ENCODE assay signal across 12 cellular contexts in the genomic region with DNA sequence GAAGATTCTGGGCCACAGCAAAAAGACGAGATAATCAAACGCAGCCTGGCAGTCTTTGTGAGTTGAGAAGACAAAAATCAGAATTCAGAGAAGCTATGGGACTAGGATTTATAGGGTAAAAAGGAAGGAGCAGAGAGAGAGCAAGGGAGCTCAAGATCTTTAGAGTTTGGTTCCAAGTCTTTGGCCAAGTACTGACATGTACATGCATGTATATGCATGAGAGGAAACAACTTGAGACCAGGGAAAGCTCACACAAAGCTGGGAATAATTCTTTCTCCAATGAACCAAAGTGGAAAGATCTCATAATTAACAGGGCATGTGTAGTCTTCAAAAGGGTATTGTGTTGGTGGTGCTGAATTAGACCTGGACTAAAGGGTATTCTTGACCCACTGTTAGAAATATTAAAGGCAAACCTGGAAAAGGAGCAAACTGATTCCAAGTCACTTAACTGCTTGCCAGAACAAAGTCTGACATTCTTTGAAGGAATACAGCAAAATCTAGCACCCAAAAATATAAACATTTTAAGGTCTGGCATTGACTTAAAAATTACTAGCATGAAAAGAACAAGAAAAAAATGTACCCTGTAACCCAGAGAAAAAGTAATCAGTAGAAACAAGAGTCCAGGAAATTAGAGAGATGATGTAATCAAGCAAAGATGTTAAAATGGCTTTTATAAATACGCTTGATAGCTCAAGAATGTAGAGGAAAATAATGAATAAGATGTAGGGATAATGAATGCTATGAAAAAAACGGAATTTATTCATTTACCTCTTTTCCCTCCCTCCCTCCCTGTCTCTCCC.
DNase-seq lines count a peak whose midpoint lies in the region; ATAC-seq, FAIRE-seq and TF ChIP-seq lines count a peak whose summit lies in the region.
"Had no signal": no experiment of that assay in that cellular context is flagged by ENCODE, and none has a peak within 500 bp of the region (broad histone marks: within the 10 kb centered on the region; RNA-seq: fewer than 3 reads in every experiment).

No MANE protein-coding gene starts in this region.

- intact Hi-C loops in K562 (cut with micrococcal nuclease) = no loop called here

- no peak for TF ChIP-seq POLR2A in K562 (conservative IDR thresholded peaks at IDR 0.05)

- H3K4me3 ChIP-seq in K562 = no peak overlapping the region
- no peak overlapping the region for H3K4me3 ChIP-seq in smooth muscle cell

- in situ Hi-C loops in K562 (cut with MboI) = no loop called here

- CTCF ChIA-PET in K562 (lab: Yijun Ruan, JAX; ENCODE audit: low intra/inter-chr PET ratio) = no interaction called here

- no peaks in the 10 kb centered on the region for H3K27me3 ChIP-seq in K562 (ENCODE audit: control insufficient read depth in 2 of 2, insufficient read depth in 2 of 2, low read length in 2 of 2)
- no peaks in the 10 kb centered on the region for H3K27me3 ChIP-seq in foreskin keratinocyte
- H3K27me3 ChIP-seq in smooth muscle cell (ENCODE audit: low read depth) = no peaks in the 10 kb centered on the region

- no peaks in the 10 kb centered on the region for H3K9me1 ChIP-seq in K562 (ENCODE audit: control insufficient read depth, insufficient read depth, low read length)

- DNase-seq in M059J (ENCODE audit: low read depth) (peak; percentile 30), K562 (ENCODE audit: extremely low read depth in 1 of 4, low spot score in 3 of 4) (no peak), foreskin keratinocyte (peak; percentile 47 to 79), smooth muscle cell (lab: John Stamatoyannopoulos, UW; ENCODE audit: unreplicated experiment) (no peak), mucosa of gallbladder (ENCODE audit: low spot score) (no peak)
- DNase-seq: activated CD4-positive, alpha-beta T cell treated with anti-CD3 and anti-CD28 coated beads for 4 hours; MM.1S; NCI-H2029 treated with DMSO at 0.1 percent for 48 hours; posterior cingulate gyrus had no signal

- POLR2A ChIA-PET in K562 (lab: Yijun Ruan, JAX) = no interaction called here

- no peak for FAIRE-seq in K562 (lab: Jason Lieb, UNC)
- FAIRE-seq: frontal cortex had no signal

- no TSS peak for BruUV-seq in K562 (replicated peaks; lab: Mats Ljungman, UMichigan)

- H3K9me3 ChIP-seq in K562 (replicated peaks; ENCODE audit: control insufficient read depth, insufficient read depth, low read depth, low read length) = 0 out of 2 replicates have a peak, but pooled peaks cover 2% of the 10 kb centered on the region
- peaks cover 5% of the 10 kb centered on the region for H3K9me3 ChIP-seq in smooth muscle cell (replicated peaks; ENCODE audit: low read depth)

- H3K27ac ChIP-seq in K562 (ENCODE audit: extremely low read depth, low read depth, low read length) (no peak overlapping the region), foreskin keratinocyte (no peak overlapping the region), smooth muscle cell (ENCODE audit: low read depth) (peak overlapping the region; percentile 37)

- H3F3A ChIP-seq in smooth muscle cell (ENCODE audit: low read depth) = peaks cover 2% of the 10 kb centered on the region

- TF ChIP-seq CTCF in K562 (IDR thresholded peaks at IDR 0.05 in 2 of 3, conservative IDR thresholded peaks at IDR 0.05 in 1 of 3; ENCODE audit: insufficient read depth in 2 of 3, low read depth in 1 of 3, low read length in 3 of 3) = no peak
- TF ChIP-seq CTCF in foreskin keratinocyte (conservative IDR thresholded peaks at IDR 0.05) = no peak
- TF ChIP-seq CTCF in smooth muscle cell (IDR thresholded peaks at IDR 0.05; ENCODE audit: borderline replicate concordance, insufficient read depth, poor library complexity, severe bottlenecking) = no peak

- ATAC-seq in K562 = no peak
- peak; percentile 41 for ATAC-seq in foreskin keratinocyte
- ATAC-seq in HG03342 (IDR thresholded peaks at IDR 0.05; ENCODE audit: unreplicated experiment) = no peak
- ATAC-seq in HG03442 (IDR thresholded peaks at IDR 0.05; ENCODE audit: unreplicated experiment) = no peak

- peaks cover 2% of the 10 kb centered on the region; the same call in 1 of the 3 replicates for H3K36me3 ChIP-seq in K562 (ENCODE audit: control insufficient read depth, insufficient read depth, low read length)
- peaks cover 4% of the 10 kb centered on the region for H3K36me3 ChIP-seq in smooth muscle cell (ENCODE audit: low read depth)

- no peak overlapping the region for H2AFZ ChIP-seq in K562 (ENCODE audit: low read depth, low read length)
- no peak overlapping the region for H2AFZ ChIP-seq in smooth muscle cell (ENCODE audit: low read depth)

- H3K79me2 ChIP-seq in K562 (ENCODE audit: control insufficient read depth, insufficient read depth, low read length) (peaks cover 7% of the 10 kb centered on the region; the same call in 2 of the 3 replicates), smooth muscle cell (ENCODE audit: low read depth) (peaks cover 18% of the 10 kb centered on the region)

- no peak for TF ChIP-seq RAD21 in K562 (CRISPR knock-in tag; conservative IDR thresholded peaks at IDR 0.05 in 1 of 2, IDR thresholded peaks at IDR 0.05 in 1 of 2)

- H3K4me1 ChIP-seq in K562 (replicated peaks in 1 of 2; ENCODE audit: control insufficient read depth in 2 of 2, insufficient read depth in 2 of 2, low read length in 2 of 2) (no peaks in the 10 kb centered on the region), foreskin keratinocyte (peaks cover 22% of the 10 kb centered on the region), smooth muscle cell (ENCODE audit: low read depth) (peaks cover 12% of the 10 kb centered on the region)

- no peak overlapping the region for H3K9ac ChIP-seq in K562 (ENCODE audit: insufficient read depth in 1 of 2, low read depth in 2 of 2, low read length in 2 of 2)
- H3K9ac ChIP-seq in smooth muscle cell (ENCODE audit: low read depth) = no peak overlapping the region

- H3K4me2 ChIP-seq in K562 (ENCODE audit: insufficient read depth, low read length) (no peak overlapping the region), smooth muscle cell (no peak overlapping the region)

- WGBS in K562 (ENCODE audit: insufficient coverage, low coverage, missing lambda C conversion rate) = 96% methylated on average over 4 of the region's 4 CpGs
- 92% methylated on average over 4 of the region's 4 CpGs for WGBS in smooth muscle cell (ENCODE audit: low lambda C conversion rate)

- no peak for TF ChIP-seq EP300 in K562 (IDR thresholded peaks at IDR 0.05; ENCODE audit: low read length)

- no peaks in the 10 kb centered on the region for H4K20me1 ChIP-seq in K562 (replicated peaks; ENCODE audit: control insufficient read depth, insufficient read depth, low read length)
- H4K20me1 ChIP-seq in smooth muscle cell (ENCODE audit: low read depth) = peaks cover 15% of the 10 kb centered on the region

TF ChIP-seq in K562, 482 proteins besides CTCF, POLR2A, EP300 and RAD21:
- TF ChIP-seq ETV5 (CRISPR knock-in tag; IDR thresholded peaks at IDR 0.05; ENCODE audit: low read depth) (no peak), ATF3 (IDR thresholded peaks at IDR 0.05) (peak; percentile 20; the same call in 1 of the 2 replicates), ATF3 (CRISPR knock-in tag; conservative IDR thresholded peaks at IDR 0.05) (no peak)

Comparison
In these comparisons a context has a peak if more than half of its experiments do, and no peak if none do; other contexts are left out.
1. DNase-seq: peak in M059J (single experiment) and foreskin keratinocyte (2 of 2); none in K562 (0 of 4), smooth muscle cell (single experiment) and mucosa of gallbladder (single experiment).